9 cellular contexts compared by ENCODE assay signal in the genomic region with DNA sequence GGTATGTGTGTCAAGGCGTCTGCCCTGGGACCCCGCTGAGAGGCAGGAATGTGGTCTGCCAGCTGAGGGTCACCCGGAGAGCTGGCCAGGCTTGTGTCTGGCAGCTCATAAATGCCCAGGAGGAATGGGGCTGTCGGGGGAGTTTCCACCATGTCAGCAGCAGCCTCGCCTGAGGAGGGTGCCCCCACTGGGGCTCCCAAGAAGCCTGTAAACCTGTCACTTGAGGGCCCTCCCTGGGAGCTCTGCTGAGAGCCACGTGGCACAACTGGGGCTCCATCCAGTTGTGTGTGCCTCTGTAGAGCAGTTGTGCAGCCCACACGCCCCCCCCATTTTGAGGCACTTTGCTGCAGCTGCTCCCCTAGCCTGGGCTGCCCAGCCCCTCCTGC.
"Had no signal": no experiment of that assay in that cellular context is flagged by ENCODE, and none has a peak within 500 bp of the region (broad histone marks: within the 10 kb centered on the region; RNA-seq: fewer than 3 reads in every experiment).

No MANE protein-coding gene starts in this region.

- DNase-seq: activated gamma-delta T cell treated with Interleukin-2 at 50 U/mL for 16 hours, foreskin fibroblast, kidney, left ventricle myocardium superior, mesenchymal stem cell had no signal

- H3K9me3 ChIP-seq: transverse colon had no signal

- H3K4me1 ChIP-seq: transverse colon had no signal

- H3K4me3 ChIP-seq: coronary artery, transverse colon had no signal

- ATAC-seq: activated CD4-positive, CD25-positive, alpha-beta regulatory T cell treated with anti-CD3 and anti-CD28 coated beads, Interleukin-2, amount 50 U/mL, for 24 hours had no signal

- H3K27ac ChIP-seq: coronary artery, transverse colon had no signal

- H3K36me3 ChIP-seq: transverse colon had no signal

- H3K27me3 ChIP-seq: transverse colon had no signal

- FAIRE-seq: endothelial cell of umbilical vein, kidney had no signal
